Comparison of ENCODE assay signal across 23 cellular contexts in genomic region chr7:137086896-137087295, GRCh38.
"Had no signal": no experiment of that assay in that cellular context is flagged by ENCODE, and none has a peak within 500 bp of the region (broad histone marks: within the 10 kb centered on the region; RNA-seq: fewer than 3 reads in every experiment).

No MANE protein-coding gene starts in this region.

- H3K27ac Mint-ChIP-seq: activated CD4-positive, alpha-beta memory T cell treated with anti-CD3 and anti-CD28 coated beads for 36 hours; activated CD4-positive, alpha-beta T cell treated with anti-CD3 and anti-CD28 coated beads, Interleukin-2, amount 10 ng/mL, durations not matched to agents 7 days and 5 days; activated naive CD4-positive, alpha-beta T cell treated with anti-CD3 and anti-CD28 coated beads for 36 hours; activated naive CD8-positive, alpha-beta T cell; activated T-helper 17 cell treated with anti-CD3 and anti-CD28 coated beads, Interleukin-2, amount 50 U/mL, for 72 hours; T-cell had no signal

- DNase-seq: activated CD4-positive, alpha-beta memory T cell treated with anti-CD3 and anti-CD28 coated beads for 36 hours; activated CD4-positive, alpha-beta T cell treated with anti-CD3 and anti-CD28 coated beads, Interleukin-2, amount 10 ng/mL, durations not matched to agents 7 days and 5 days; activated CD4-positive, CD25-positive, alpha-beta regulatory T cell; activated CD8-positive, alpha-beta memory T cell treated with anti-CD3 and anti-CD28 coated beads for 24 hours; activated gamma-delta T cell; activated naive CD4-positive, alpha-beta T cell treated with anti-CD3 and anti-CD28 coated beads for 36 hours; activated T-cell treated with anti-CD3 and anti-CD28 coated beads for 4 hours; activated T-cell treated with anti-CD3 and anti-CD28 coated beads, Interleukin-2, amount 50 U/mL, for 48 hours; Kasumi-1; KBM-7; NCI-H1092; NCI-H1417; NCI-H1930; NCI-H2171; NCI-H226; NCI-H526; NCI-H82; T-cell; T-helper 2 cell; T1000 had no signal

- H3K4me3 ChIP-seq: SK-N-MC had no signal

- H3K36me3 Mint-ChIP-seq: activated CD4-positive, alpha-beta memory T cell treated with anti-CD3 and anti-CD28 coated beads for 36 hours; activated naive CD8-positive, alpha-beta T cell; T-cell had no signal

- H3K27ac ChIP-seq: SK-N-MC had no signal

- H3K4me1 Mint-ChIP-seq: activated CD4-positive, alpha-beta T cell treated with anti-CD3 and anti-CD28 coated beads, Interleukin-2, amount 10 ng/mL, durations not matched to agents 7 days and 5 days; activated T-helper 17 cell treated with anti-CD3 and anti-CD28 coated beads, Interleukin-2, amount 50 U/mL, for 72 hours; T-cell had no signal

- H3K4me3 Mint-ChIP-seq: activated CD4-positive, alpha-beta memory T cell treated with anti-CD3 and anti-CD28 coated beads for 36 hours; activated CD4-positive, alpha-beta T cell treated with anti-CD3 and anti-CD28 coated beads, Interleukin-2, amount 10 ng/mL, durations not matched to agents 7 days and 5 days; activated naive CD4-positive, alpha-beta T cell treated with anti-CD3 and anti-CD28 coated beads for 36 hours; activated naive CD8-positive, alpha-beta T cell; activated T-helper 17 cell treated with anti-CD3 and anti-CD28 coated beads, Interleukin-2, amount 50 U/mL, for 72 hours; T-cell had no signal

- ATAC-seq: activated T-helper 17 cell treated with anti-CD3 and anti-CD28 coated beads, Interleukin-2, amount 50 U/mL, for 72 hours; T-cell had no signal

- H3K27me3 Mint-ChIP-seq: activated CD4-positive, alpha-beta memory T cell treated with anti-CD3 and anti-CD28 coated beads for 36 hours; activated CD4-positive, alpha-beta T cell treated with anti-CD3 and anti-CD28 coated beads, Interleukin-2, amount 10 ng/mL, durations not matched to agents 7 days and 5 days; activated naive CD8-positive, alpha-beta T cell; activated T-helper 17 cell treated with anti-CD3 and anti-CD28 coated beads, Interleukin-2, amount 50 U/mL, for 72 hours; T-cell had no signal
